8 cellular contexts compared by ENCODE assay signal in the genomic region with DNA sequence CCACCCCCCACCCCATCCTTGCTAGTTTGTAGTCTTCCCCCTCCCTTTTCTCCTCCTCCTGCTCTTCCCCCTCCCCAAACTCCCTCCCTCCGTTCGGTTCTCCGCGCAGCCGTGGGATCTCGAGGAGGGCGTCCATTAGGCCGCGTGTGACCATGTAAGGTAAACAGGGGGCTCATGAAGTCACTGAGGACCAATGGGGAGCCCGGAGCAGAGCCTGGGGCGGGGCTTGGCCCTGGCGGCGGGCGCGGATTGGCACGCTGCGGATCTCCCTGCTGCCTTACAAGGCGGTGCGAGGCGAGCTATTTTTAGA. TPM values are rescaled to one million over a fixed set of nuclear protein-coding genes. Genes with fewer than 3 reads are reported as not detected.
DNase-seq lines count a peak whose midpoint lies in the region; ATAC-seq and TF ChIP-seq lines count a peak whose summit lies in the region.

No MANE protein-coding gene starts in this region.

- peak; percentile 91 for ATAC-seq in GM21529 (IDR thresholded peaks at IDR 0.05; ENCODE audit: unreplicated experiment)
- peak; percentile 81 for ATAC-seq in PC-3
- peak; percentile 94 for ATAC-seq in mucosa of descending colon

- H3K9me3 ChIP-seq in PC-3 (ENCODE audit: low read length) (no peaks in the 10 kb centered on the region), mucosa of descending colon (no peaks in the 10 kb centered on the region)

- H3K4me3 ChIP-seq in PC-3 (ENCODE audit: low read length) (peak overlapping the region; percentile 94), mucosa of descending colon (peak overlapping the region; percentile 64)

- H2AFZ ChIP-seq in PC-3 (ENCODE audit: low read length) = peak overlapping the region; percentile 71

- no peaks in the 10 kb centered on the region for H3K36me3 ChIP-seq in PC-3 (ENCODE audit: low read depth, low read length)
- H3K36me3 ChIP-seq in mucosa of descending colon (ENCODE audit: low read depth) = no peaks in the 10 kb centered on the region

- H3K4me3 Mint-ChIP-seq in Calu3 (ENCODE audit: low read depth, unreplicated experiment) = peak overlapping the region; percentile 93

- peaks cover 36% of the 10 kb centered on the region for H3K4me1 Mint-ChIP-seq in Calu3 (ENCODE audit: low read depth, unreplicated experiment)

- POLR2A ChIA-PET in PC-3 (lab: Charles Lee; ENCODE audit: unreplicated experiment) = interaction anchor here (0.6 to 0.7 kb wide), 3 partner anchors 12 to 169 kb away, joined by 3 read pairs; no protein-coding TSS in a partner anchor

- no peaks in the 10 kb centered on the region for H3K27me3 ChIP-seq in PC-3 (ENCODE audit: low read length)

- no peaks in the 10 kb centered on the region for H4K20me1 ChIP-seq in PC-3 (ENCODE audit: low read length)

- H3K4me2 ChIP-seq in PC-3 (ENCODE audit: low read length) = peak overlapping the region; percentile 96

- H3K36me3 Mint-ChIP-seq in Calu3 (ENCODE audit: insufficient read depth, unreplicated experiment) = peaks cover 58% of the 10 kb centered on the region

- BruUV-seq in Calu3 (replicated peaks; lab: Mats Ljungman, UMichigan) (no TSS peak), PC-3 (replicated peaks; lab: Mats Ljungman, UMichigan) (no TSS peak)

- intact Hi-C loops in Calu3 (cut with micrococcal nuclease; ENCODE audit: unreplicated experiment) (loop anchor here (5.0 kb wide), 1 partner anchor 364 kb away; no protein-coding TSS in a partner anchor), PC-3 (cut with micrococcal nuclease) (loop anchor here (2.0 to 10.0 kb wide), 5 partner anchors 151 to 559 kb away; no protein-coding TSS in a partner anchor), mucosa of descending colon (cut with DNase I, micrococcal nuclease) (loop anchor here in 1 of 2 donors (10.0 kb wide), 1 partner anchor 169 kb away; no protein-coding TSS in a partner anchor)

- H3F3A ChIP-seq in PC-3 (ENCODE audit: low read length, unreplicated experiment) = no peaks in the 10 kb centered on the region

- CTCF ChIA-PET in Calu3 (lab: Charles Lee) (interaction anchor here (0.5 to 1.0 kb wide), 6 partner anchors 9 to 591 kb away, joined by 3 to 5 read pairs (median 4); no protein-coding TSS in a partner anchor), PC-3 (lab: Charles Lee) (interaction anchor here (0.6 to 1.0 kb wide), 2 partner anchors 184 to 229 kb away, joined by 3 to 4 read pairs; no protein-coding TSS in a partner anchor)

- peak overlapping the region; percentile 81 for H3K27ac ChIP-seq in PC-3 (ENCODE audit: low read length)

- DNase-seq in Calu3 = peak; percentile 99
- DNase-seq in HuH-7.5 (ENCODE audit: low spot score) = peak; percentile 93
- peak; percentile 98 for DNase-seq in PC-3
- DNase-seq in activated T-cell treated with anti-CD3 and anti-CD28 coated beads, Interleukin-2, amount 50 U/mL, for 48 hours = peak; percentile 95 to 96
- DNase-seq in erythroblast (lab: John Stamatoyannopoulos, UW) = peak; percentile 93 to 95
- peak; percentile 95 to 97 (median 96) for DNase-seq in mucosa of descending colon
- DNase-seq in stimulated activated CD8-positive, alpha-beta memory T cell treated with anti-CD3 and anti-CD28 coated beads, Interleukin-2, amount 100 ng/mL, for 48 hours (ENCODE audit: low read depth in 2 of 2) = peak; percentile 88 to 92

- no peaks in the 10 kb centered on the region for H3K9me2 ChIP-seq in PC-3 (replicated peaks; ENCODE audit: low read length)

- TF ChIP-seq CTCF in Calu3 (IDR thresholded peaks at IDR 0.05; ENCODE audit: unreplicated experiment) (no peak), PC-3 (conservative IDR thresholded peaks at IDR 0.05; ENCODE audit: low read depth, low read length) (no peak), mucosa of descending colon (IDR thresholded peaks at IDR 0.05) (no peak)

- peaks cover 8% of the 10 kb centered on the region for H3K27me3 Mint-ChIP-seq in Calu3 (ENCODE audit: unreplicated experiment)

- no peaks in the 10 kb centered on the region for H3K9me3 Mint-ChIP-seq in Calu3 (ENCODE audit: low read depth, unreplicated experiment)

- H3K9ac ChIP-seq in PC-3 (ENCODE audit: low read length) = peak overlapping the region; percentile 96

- peak overlapping the region; percentile 100 for H3K27ac Mint-ChIP-seq in Calu3 (ENCODE audit: unreplicated experiment)

- TF ChIP-seq POLR2A in erythroblast (IDR thresholded peaks at IDR 0.05; ENCODE audit: low read length) = no peak

- H3K4me1 ChIP-seq in PC-3 (ENCODE audit: insufficient read depth, low read length) = peaks cover 40% of the 10 kb centered on the region
- H3K4me1 ChIP-seq in mucosa of descending colon (ENCODE audit: low read depth) = no peaks in the 10 kb centered on the region

- peaks cover 40% of the 10 kb centered on the region for H3K79me2 ChIP-seq in PC-3 (ENCODE audit: low read length)

RNA-seq across cellular contexts. Expression of a gene that starts 0.2 kb away (rescaled TPM):
- 22.2 and 24.9 TPM in 2 replicates for total RNA-seq in Calu3 (2022)
- 4.0 and 5.6 TPM in 2 replicates for total RNA-seq in PC-3 (2014; rRNA removed)
- total RNA-seq in mucosa of descending colon = 10 to 100 TPM in 2 of 3 donors, 1 to 10 TPM in 1; 6.7 to 32.7 (median 12.9) TPM

Comparison
In these comparisons a context has a peak if more than half of its experiments do, and no peak if none do; other contexts are left out.
1. Peak in every context shown above with its lines: DNase-seq, ATAC-seq, H3K4me3 ChIP-seq and H3K27ac ChIP-seq.